In genomic region chr16:65136656-65137055, GRCh38 we compare ENCODE assay signal across 27 cellular contexts. TPM values are rescaled to one million over a fixed set of nuclear protein-coding genes. Genes with fewer than 3 reads are reported as not detected.
"Had no signal": no experiment of that assay in that cellular context is flagged by ENCODE, and none has a peak within 500 bp of the region (broad histone marks: within the 10 kb centered on the region; RNA-seq: fewer than 3 reads in every experiment).

No MANE protein-coding gene starts in this region.

- H3K4me2 ChIP-seq: KMS-11, SK-N-SH had no signal

- H3K9me2 ChIP-seq: SK-N-SH had no signal

- H3K4me3 ChIP-seq: K562 had no signal

- H3K9me3 ChIP-seq: SK-N-SH had no signal

- H3K9ac ChIP-seq: KMS-11, SK-N-SH had no signal

- H3K27ac ChIP-seq: HL-60, KMS-11 had no signal

- DNase-seq: Kasumi-1, MM.1S, MV-4-11, NCI-H1048, NCI-H1105, NCI-H1417, NCI-H1436 treated with DMSO at 0.1 percent for 48 hours, NCI-H1694, NCI-H187 treated with DMSO at 0.1 percent for 48 hours, NCI-H2029 treated with DMSO at 0.1 percent for 48 hours, NCI-H2171, NCI-H226, NCI-H446, NCI-H510A, NCI-H526 treated with DMSO at 0.1 percent for 48 hours, NCI-H82, Right ventricle myocardium superior, RPMI8226, SIG-M5, SK-N-SH, SW 1271, T-cell had no signal

RNA-seq across cellular contexts. Expression of gene CDH11, which starts 14.8 kb away (rescaled TPM):
- total RNA-seq: SK-MEL-5 had no signal
- polyA plus RNA-seq: IgD-negative memory B cell, K562 had no signal
